Comparison of ENCODE assay signal across 9 cellular contexts in the genomic region with DNA sequence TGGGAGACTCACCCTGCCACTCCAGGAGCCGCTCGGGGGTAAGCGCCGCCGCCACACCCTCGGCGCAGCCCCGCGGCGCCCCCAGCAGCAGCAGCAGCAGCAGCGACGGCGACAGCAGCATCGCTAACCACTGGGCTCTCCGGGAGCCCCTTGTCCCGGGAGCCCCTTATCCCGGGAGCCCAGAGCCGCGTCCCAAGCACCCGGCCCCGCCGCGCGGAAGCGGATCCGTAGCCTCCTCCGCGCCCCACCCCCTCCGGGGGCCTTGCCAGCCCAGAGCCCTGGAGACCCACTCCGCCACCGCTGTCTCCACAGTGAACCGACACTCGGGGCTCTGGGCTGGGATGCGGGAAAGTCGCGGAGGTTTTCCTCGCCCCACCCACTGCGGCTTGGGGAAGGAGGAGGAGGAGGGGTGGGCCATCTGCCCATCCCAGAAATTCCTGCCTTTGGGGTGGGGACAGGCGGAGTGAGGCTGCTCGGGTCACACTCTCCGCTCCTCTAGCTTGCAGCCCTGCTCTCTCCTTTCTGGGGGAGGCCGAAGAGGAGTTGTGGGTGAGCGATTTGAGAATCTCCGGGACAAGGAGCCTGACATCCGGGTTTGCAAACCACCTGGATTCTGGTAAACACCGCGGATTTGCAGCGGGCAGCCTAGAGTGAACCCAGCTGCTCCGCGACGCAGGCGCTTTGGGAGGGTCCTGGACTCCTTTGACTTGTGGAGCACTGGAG. TPM values are rescaled to one million over a fixed set of nuclear protein-coding genes. Genes with fewer than 3 reads are reported as not detected.
DNase-seq lines count a peak whose midpoint lies in the region; ATAC-seq and TF ChIP-seq lines count a peak whose summit lies in the region.
"Had no signal": no experiment of that assay in that cellular context is flagged by ENCODE, and none has a peak within 500 bp of the region (broad histone marks: within the 10 kb centered on the region; RNA-seq: fewer than 3 reads in every experiment).

A gene (minus strand): TSS at position 333 of the 723 bp plus-strand sequence. CDS start 212 bp downstream, at position 121.

- peaks cover 8% of the 10 kb centered on the region for H3K4me1 Mint-ChIP-seq in endodermal cell

- peak within 1 kb of the TSS; percentile 28 for H3K27ac Mint-ChIP-seq in endodermal cell

- peaks cover 50% of the 10 kb centered on the region for H3K27me3 Mint-ChIP-seq in endodermal cell (ENCODE audit: insufficient read depth)

- H3K36me3 ChIP-seq in PC-9 (ENCODE audit: low read depth) (no peaks in the 10 kb centered on the region), endodermal cell (ENCODE audit: control insufficient read depth, insufficient read depth, low read length) (no peaks in the 10 kb centered on the region), mesenchymal stem cell (ENCODE audit: control insufficient read depth in 1 of 2, insufficient read depth in 2 of 2, low read depth in 1 of 2, low read length in 2 of 2) (peaks cover 3 to 10% of the 10 kb centered on the region in 2 experiments), thyroid gland (no peaks in the 10 kb centered on the region)
- H3K36me3 ChIP-seq: neutrophil had no signal

- peak; percentile 17 to 85 for TF ChIP-seq POLR2A in thyroid gland (IDR thresholded peaks at IDR 0.05)

- peak within 1 kb of the TSS in 1 of 2 experiments; percentile 97 for H3K14ac ChIP-seq in mesenchymal stem cell (ENCODE audit: low read length in 2 of 2)

- peak within 1 kb of the TSS; percentile 71 for H2BK120ac ChIP-seq in mesenchymal stem cell (ENCODE audit: low read depth, low read length)

- H3K4me3 Mint-ChIP-seq in endodermal cell = peak within 1 kb of the TSS; percentile 77

- POLR2A ChIA-PET in PC-9 (lab: Charles Lee; ENCODE audit: unreplicated experiment) = no interaction called here

- CTCF ChIA-PET in PC-9 (lab: Charles Lee) = no interaction called here

- H3F3A ChIP-seq in PC-9 (ENCODE audit: insufficient read depth, low read depth) = no peaks in the 10 kb centered on the region

- DNase-seq in D341Med (ENCODE audit: low spot score) (peak; percentile 54), PC-9 (peak in 1 of 2 experiments; percentile 29), endodermal cell (peak; percentile 90), mesenchymal stem cell (peak; percentile 57), thyroid gland (peak; percentile 76 to 79), SIG-M5 treated with dmso at 0.1 percent for 504 hours (lab: John Stamatoyannopoulos, UW; ENCODE audit: unreplicated experiment) (no peak), HPDE6-E6E7 (ENCODE audit: extremely low spot score) (no peak)

- peak within 1 kb of the TSS in 1 of 2 experiments; percentile 59 for H3K23ac ChIP-seq in mesenchymal stem cell (ENCODE audit: low read length in 2 of 2)

- H3K4me2 ChIP-seq in PC-9 (peak within 1 kb of the TSS; percentile 77), mesenchymal stem cell (ENCODE audit: low read length, poor library complexity, severe bottlenecking) (peak within 1 kb of the TSS; percentile 92)

- H3K4me3 ChIP-seq in PC-9 (peak within 1 kb of the TSS; percentile 59), endodermal cell (ENCODE audit: low read length) (peak within 1 kb of the TSS; percentile 83), mesenchymal stem cell (ENCODE audit: insufficient read depth in 1 of 2, low read depth in 1 of 2, low read length in 2 of 2) (peak within 1 kb of the TSS; percentile 83 to 84), thyroid gland (replicated peaks in 1 of 3) (peak within 1 kb of the TSS; percentile 37 to 86 (median 74))

- H2BK5ac ChIP-seq in mesenchymal stem cell (ENCODE audit: low read depth, low read length, poor library complexity, severe bottlenecking) = no peak within 1 kb of the TSS

- BruUV-seq in PC-9 (replicated peaks; lab: Mats Ljungman, UMichigan) = no TSS peak

- H3K4me1 ChIP-seq in PC-9 (replicated peaks; ENCODE audit: insufficient read depth) (no peaks in the 10 kb centered on the region), endodermal cell (ENCODE audit: control insufficient read depth, insufficient read depth, low read length) (no peaks in the 10 kb centered on the region), mesenchymal stem cell (ENCODE audit: control insufficient read depth, insufficient read depth, low read depth, low read length) (peaks cover 12% of the 10 kb centered on the region), thyroid gland (peaks cover 28 to 46% of the 10 kb centered on the region in 2 donors)

- H2AFZ ChIP-seq in PC-9 = peak within 1 kb of the TSS; percentile 82; the same call in 1 of the 2 replicates
- H2AFZ ChIP-seq in mesenchymal stem cell (ENCODE audit: low read depth, low read length) = peak within 1 kb of the TSS; percentile 93

- H4K8ac ChIP-seq in mesenchymal stem cell (ENCODE audit: low read length) = peak within 1 kb of the TSS; percentile 92

- no peaks in the 10 kb centered on the region for H3K9me3 ChIP-seq in PC-9 (ENCODE audit: insufficient read depth, low read depth)
- peaks cover 26% of the 10 kb centered on the region for H3K9me3 ChIP-seq in endodermal cell (ENCODE audit: control insufficient read depth, low read length)
- H3K9me3 ChIP-seq in mesenchymal stem cell (ENCODE audit: control insufficient read depth, low read length) = no peaks in the 10 kb centered on the region
- no peaks in the 10 kb centered on the region for H3K9me3 ChIP-seq in thyroid gland
- H3K9me3 ChIP-seq: neutrophil had no signal

- peaks cover 18% of the 10 kb centered on the region for H3K9me3 Mint-ChIP-seq in endodermal cell

- peak within 1 kb of the TSS; percentile 55 to 91 for H3K18ac ChIP-seq in mesenchymal stem cell (ENCODE audit: low read depth in 1 of 2, low read length in 2 of 2)

- H3K4ac ChIP-seq in mesenchymal stem cell (ENCODE audit: low read depth in 1 of 2, low read length in 2 of 2) = peak within 1 kb of the TSS; percentile 53 to 87

- peak within 1 kb of the TSS in 1 of 2 experiments; percentile 77 for H2BK12ac ChIP-seq in mesenchymal stem cell (ENCODE audit: low read length in 2 of 2)

- H4K20me1 ChIP-seq in PC-9 (ENCODE audit: insufficient read depth) = no peaks in the 10 kb centered on the region

- no peaks in the 10 kb centered on the region for H3K27me3 ChIP-seq in PC-9 (ENCODE audit: insufficient read depth, low read depth)
- peaks cover 26% of the 10 kb centered on the region for H3K27me3 ChIP-seq in endodermal cell (ENCODE audit: control insufficient read depth, insufficient read depth, low read length, poor library complexity, severe bottlenecking)
- H3K27me3 ChIP-seq in mesenchymal stem cell (ENCODE audit: control insufficient read depth in 1 of 2, insufficient read depth in 1 of 2, low read length in 2 of 2) = no peaks in the 10 kb centered on the region
- no peaks in the 10 kb centered on the region for H3K27me3 ChIP-seq in thyroid gland

- H3K27ac ChIP-seq in PC-9 = no peak within 1 kb of the TSS
- H3K27ac ChIP-seq in endodermal cell (ENCODE audit: low read depth, low read length) = no peak within 1 kb of the TSS
- H3K27ac ChIP-seq in mesenchymal stem cell (ENCODE audit: low read length, poor library complexity, severe bottlenecking) = peak within 1 kb of the TSS; percentile 44
- peak within 1 kb of the TSS; percentile 78 to 91 (median 78) for H3K27ac ChIP-seq in thyroid gland
- H3K27ac ChIP-seq: neutrophil had no signal

- H3K36me3 Mint-ChIP-seq in endodermal cell (ENCODE audit: low read depth) = peaks cover 3% of the 10 kb centered on the region

- H3K9ac ChIP-seq in endodermal cell (ENCODE audit: extremely low read depth, low read length, poor library complexity, severe bottlenecking) (peak within 1 kb of the TSS; percentile 32), mesenchymal stem cell (ENCODE audit: low read length) (peak within 1 kb of the TSS; percentile 85)

- no peak for ATAC-seq in HG03442 (IDR thresholded peaks at IDR 0.05; ENCODE audit: unreplicated experiment)

- peaks cover 32% of the 10 kb centered on the region for H3K79me1 ChIP-seq in mesenchymal stem cell (replicated peaks; ENCODE audit: low read length, poor library complexity, severe bottlenecking)

- 2% methylated on average over 32 to 52 of the region's 52 CpGs for WGBS in endodermal cell (ENCODE audit: insufficient coverage in 1 of 2, insufficient read length in 1 of 2), 2 experiments
- under 1% methylated on average over 47 of the region's 52 CpGs for WGBS in mesenchymal stem cell
- 0 to 2% methylated on average over 12 to 15 of the region's 52 CpGs for WGBS in thyroid gland, 2 donors

- no peaks in the 10 kb centered on the region for H3K9me2 ChIP-seq in PC-9 (ENCODE audit: insufficient read depth)

- peak within 1 kb of the TSS; percentile 100 for H2BK15ac ChIP-seq in mesenchymal stem cell (ENCODE audit: low read depth, poor library complexity, severe bottlenecking)

- TF ChIP-seq CTCF in PC-9 (conservative IDR thresholded peaks at IDR 0.05) (no peak), endodermal cell (conservative IDR thresholded peaks at IDR 0.05) (no peak), thyroid gland (IDR thresholded peaks at IDR 0.05) (no peak)

- H2AK5ac ChIP-seq in mesenchymal stem cell (ENCODE audit: low read length, severe bottlenecking) = no peak within 1 kb of the TSS

- intact Hi-C loops in PC-9 (cut with micrococcal nuclease; ENCODE audit: unreplicated experiment) (no loop called here), thyroid gland (cut with DNase I) (no loop called here)

- peak within 1 kb of the TSS; percentile 78 for H4K91ac ChIP-seq in mesenchymal stem cell (ENCODE audit: low read length)

- H3K79me2 ChIP-seq in PC-9 (ENCODE audit: low read depth) = no peaks in the 10 kb centered on the region

RNA-seq across cellular contexts. Expression of the gene that starts here (rescaled TPM):
- total RNA-seq in PC-9 (2021) (0.33 and 0.40 TPM in 2 replicates), endodermal cell (1 to 10 TPM; 1.4 to 1.8 TPM), thyroid gland (100 to 1,000 TPM in 3 of 4 donors, 10 to 100 TPM in 1; 86.0 to 246 (median 152) TPM)
- 0.32 TPM for polyA plus RNA-seq in endodermal cell (2013, experiment 1 of 2)
- polyA plus RNA-seq in endodermal cell (2013, experiment 2 of 2) = 0.62 TPM
- polyA plus RNA-seq in mesenchymal stem cell (2013, experiment 1 of 2) = 6.5 TPM
- polyA plus RNA-seq in mesenchymal stem cell (2013, experiment 2 of 2) = 6.1 TPM

Comparison
In these comparisons a context has a peak if more than half of its experiments do, and no peak if none do; other contexts are left out.
1. RNA of the gene that starts here (total RNA-seq): 86.0 to 246 TPM in thyroid gland; 1.4 to 1.8 TPM in endodermal cell and 0.33 to 0.40 TPM in PC-9; every median in the first group is over 10 times any median in the second.
2. DNase-seq: peak in D341Med (single experiment), endodermal cell (single experiment), mesenchymal stem cell (single experiment) and thyroid gland (2 of 2); none in SIG-M5 treated with dmso at 0.1 percent for 504 hours (single experiment) and HPDE6-E6E7 (single experiment).
3. H3K27ac ChIP-seq: peak in mesenchymal stem cell (single experiment) and thyroid gland (3 of 3); none in PC-9 (single experiment) and endodermal cell (single experiment).
4. Peak in every context shown above with its lines, with median percentiles within 50 percentile points of each other: H3K4me3 ChIP-seq.